ENCODE assay signal across 8 cellular contexts in the genomic region with DNA sequence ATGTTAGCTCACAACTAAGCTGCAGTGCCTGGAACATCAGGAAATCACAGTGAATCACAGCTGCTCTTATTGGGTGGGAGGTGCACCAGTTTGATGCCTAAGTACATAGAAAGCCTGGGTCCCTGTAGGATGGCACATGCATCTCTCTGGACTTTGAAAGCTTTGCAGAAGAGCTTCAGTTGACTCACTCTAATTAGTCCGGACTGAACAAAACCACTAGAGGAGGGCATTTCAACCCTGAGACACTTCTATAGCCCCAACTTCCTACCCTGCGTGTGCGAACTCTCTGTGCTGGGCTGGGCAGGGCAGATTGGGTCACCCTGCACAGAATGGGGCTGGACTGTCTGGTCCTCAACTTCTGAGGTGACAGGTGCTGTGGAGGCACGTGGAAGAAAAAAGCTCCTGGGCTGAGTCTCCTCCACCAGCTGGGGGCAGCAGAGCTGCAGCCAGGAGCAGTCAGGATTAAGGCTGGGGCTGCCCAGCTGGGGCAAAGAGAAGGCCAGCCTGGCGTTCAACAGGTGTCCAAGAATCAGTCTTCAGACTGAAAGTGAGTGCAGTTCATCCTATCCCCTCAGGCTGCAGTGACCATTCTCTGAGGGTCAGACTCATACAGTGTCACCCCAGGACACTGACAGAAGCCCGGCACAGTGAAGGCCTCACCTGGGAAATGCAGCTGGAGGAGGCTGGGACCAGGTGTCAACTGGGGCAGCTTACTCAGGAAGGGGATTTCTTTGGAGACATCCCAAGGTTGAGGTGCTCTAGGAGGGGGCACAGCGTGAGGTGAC. TPM values are rescaled to one million over a fixed set of nuclear protein-coding genes. Genes with fewer than 3 reads are reported as not detected.
A peak's percentile ranks its signal among the peaks of the same experiment; 100 is the strongest.
DNase-seq lines count a peak whose midpoint lies in the region; ATAC-seq and TF ChIP-seq lines count a peak whose summit lies in the region.

No MANE protein-coding gene starts in this region.

- peaks cover 29% of the 10 kb centered on the region for H3K27me3 Mint-ChIP-seq in chondrocyte (ENCODE audit: low read depth)
- H3K27me3 Mint-ChIP-seq in nephron progenitor cell (ENCODE audit: low read depth, poor library complexity), result peaks cover 67% of the 10 kb centered on the region

- no peaks in the 10 kb centered on the region for H3K4me1 Mint-ChIP-seq in chondrocyte (ENCODE audit: low read depth)
- H3K4me1 Mint-ChIP-seq in nephron progenitor cell, result no peaks in the 10 kb centered on the region

- peaks cover 15% of the 10 kb centered on the region for H3K9me3 Mint-ChIP-seq in chondrocyte (ENCODE audit: low read depth)
- no peaks in the 10 kb centered on the region for H3K9me3 Mint-ChIP-seq in nephron progenitor cell

- H3K4me3 Mint-ChIP-seq in chondrocyte (ENCODE audit: unreplicated experiment) (no peak overlapping the region), nephron progenitor cell (no peak overlapping the region)

- no peak for ATAC-seq in HG02840 (IDR thresholded peaks at IDR 0.05; ENCODE audit: low FRiP score, unreplicated experiment)

- peak; percentile 63 for DNase-seq in activated effector memory CD4-positive, alpha-beta T cell treated with anti-CD3 and anti-CD28 coated beads, Interleukin-2, amount 50 U/mL, for 16 hours
- no peak for DNase-seq in activated effector memory CD4-positive, alpha-beta T cell treated with Interleukin-2 at 50 U/mL for 16 hours
- DNase-seq in NB4 (ENCODE audit: low read depth) (peak; percentile 37), chondrocyte (ENCODE audit: low spot score) (no peak), nephron progenitor cell (peak; percentile 49), DMS79 treated with DMSO at 0.1 percent for 48 hours (lab: John Stamatoyannopoulos, UW) (no peak), hepatic stellate cell (ENCODE audit: low spot score) (no peak)

- no peaks in the 10 kb centered on the region for H3K36me3 Mint-ChIP-seq in chondrocyte (ENCODE audit: low read depth)
- H3K36me3 Mint-ChIP-seq in nephron progenitor cell (ENCODE audit: low read depth), result no peaks in the 10 kb centered on the region

- H3K4me3 ChIP-seq in NB4 (ENCODE audit: low read depth, low read length), result no peak overlapping the region

- H3K27ac Mint-ChIP-seq in chondrocyte (ENCODE audit: unreplicated experiment), result no peak overlapping the region
- H3K27ac Mint-ChIP-seq in nephron progenitor cell, result no peak overlapping the region

- TF ChIP-seq POLR2A in NB4 (IDR thresholded peaks at IDR 0.05; ENCODE audit: extremely low read depth, insufficient read length), result no peak

- TF ChIP-seq CTCF in NB4 (IDR thresholded peaks at IDR 0.05; ENCODE audit: low read depth, low read length) (peak; percentile 74), chondrocyte (IDR thresholded peaks at IDR 0.05) (peak; percentile 77), nephron progenitor cell (IDR thresholded peaks at IDR 0.05) (peak; percentile 61)

RNA-seq across cellular contexts. Expression of a gene that starts 22.1 kb away (rescaled TPM):
- total RNA-seq in chondrocyte, result 1.4 to 1.5 TPM in 2 of 3 replicates, not detected in the other

Comparison
In these comparisons a context has a peak if more than half of its experiments do, and no peak if none do; other contexts are left out.
1. DNase-seq: peak in activated effector memory CD4-positive, alpha-beta T cell treated with anti-CD3 and anti-CD28 coated beads, Interleukin-2, amount 50 U/mL, for 16 hours (single experiment), NB4 (single experiment) and nephron progenitor cell (single experiment); none in activated effector memory CD4-positive, alpha-beta T cell treated with Interleukin-2 at 50 U/mL for 16 hours (single experiment), chondrocyte (single experiment), DMS79 treated with DMSO at 0.1 percent for 48 hours (single experiment) and hepatic stellate cell (single experiment).
2. Peak in every context shown above with its lines, with median percentiles within 50 percentile points of each other: CTCF ChIP-seq.